Comparison of ENCODE assay signal across 8 cellular contexts in genomic region chr10:484925-485661, GRCh38.
A peak's percentile ranks its signal among the peaks of the same experiment; 100 is the strongest.
DNase-seq lines count a peak whose midpoint lies in the region; ATAC-seq, FAIRE-seq and TF ChIP-seq lines count a peak whose summit lies in the region.

No MANE protein-coding gene starts in this region.

- H3K4me1 ChIP-seq in Panc1 (ENCODE audit: control insufficient read depth, insufficient read depth, low read length) = no peaks in the 10 kb centered on the region
- H3K4me1 ChIP-seq in muscle layer of duodenum (ENCODE audit: control insufficient read depth in 1 of 2, insufficient read depth in 2 of 2, low read length in 2 of 2) = peaks cover 6 to 19% of the 10 kb centered on the region in 2 donors

- in situ Hi-C loops in Panc1 (cut with HindIII; ENCODE audit: low pct_unique_long_range_greater_than_20kb, low sequenced_read_pairs) = no loop called here

- CTCF ChIA-PET in Panc1 (lab: Charles Lee) = no interaction called here

- POLR2A ChIA-PET in Panc1 (lab: Charles Lee) = no interaction called here

- FAIRE-seq in H54 (lab: Jason Lieb, UNC) = no peak

- peak; percentile 69 for ATAC-seq in GM21529 (IDR thresholded peaks at IDR 0.05; ENCODE audit: unreplicated experiment)
- ATAC-seq in Panc1 = peak; percentile 40; the same call in 1 of the 2 replicates
- ATAC-seq in HG03196 (IDR thresholded peaks at IDR 0.05; ENCODE audit: unreplicated experiment) = no peak

- intact Hi-C loops in Panc1 (cut with micrococcal nuclease; ENCODE audit: unreplicated experiment) = no loop called here

- no peak for TF ChIP-seq POLR2A in H54 (IDR thresholded peaks at IDR 0.05; ENCODE audit: low read depth, low read length)

- H3K27me3 ChIP-seq in Panc1 (ENCODE audit: control insufficient read depth, insufficient read depth, low read length) (no peaks in the 10 kb centered on the region), muscle layer of duodenum (ENCODE audit: low read depth, low read length) (no peaks in the 10 kb centered on the region)

- peak overlapping the region; percentile 13 to 35 for H3K4me3 ChIP-seq in Panc1 (ENCODE audit: low read depth in 2 of 2, low read length in 2 of 2)
- peak overlapping the region; percentile 30 to 56 for H3K4me3 ChIP-seq in muscle layer of duodenum (ENCODE audit: low read depth in 1 of 2, low read length in 2 of 2)

- H3K36me3 ChIP-seq in Panc1 (ENCODE audit: control insufficient read depth, insufficient read depth, low read length) (no peaks in the 10 kb centered on the region), muscle layer of duodenum (ENCODE audit: control insufficient read depth in 1 of 2, insufficient read depth in 2 of 2, low read length in 2 of 2) (peaks cover 0 to 10% of the 10 kb centered on the region in 2 donors)

- BruUV-seq in Panc1 (replicated peaks; lab: Mats Ljungman, UMichigan) = no TSS peak

- no peak overlapping the region for H3K27ac ChIP-seq in Panc1 (ENCODE audit: low read length)
- peak overlapping the region; percentile 86 for H3K27ac ChIP-seq in caudate nucleus (ENCODE audit: low read depth, low read length)
- H3K27ac ChIP-seq in muscle layer of duodenum (ENCODE audit: low read length) = peak overlapping the region; percentile 84

- TF ChIP-seq CTCF in Panc1 (IDR thresholded peaks at IDR 0.05) = no peak

- no peaks in the 10 kb centered on the region for H3K9me3 ChIP-seq in Panc1 (ENCODE audit: control insufficient read depth, insufficient read depth, low read depth, low read length)
- H3K9me3 ChIP-seq in muscle layer of duodenum (ENCODE audit: control insufficient read depth in 1 of 2, low read length in 2 of 2) = no peaks in the 10 kb centered on the region

- DNase-seq in Panc1 (ENCODE audit: low read depth, low spot score) (no peak), caudate nucleus (lab: John Stamatoyannopoulos, UW) (no peak), inferior parietal cortex (ENCODE audit: extremely low spot score) (no peak), H54 (ENCODE audit: insufficient read length, low spot score) (no peak), OCI-M1 (lab: John Stamatoyannopoulos, UW) (no peak)
